Comparison of ENCODE assay signal across 1 cellular context in genomic region chr15:84981054-84981710, GRCh38.
TF ChIP-seq lines count a peak whose summit lies in the region.

No MANE protein-coding gene starts in this region.

TF ChIP-seq in Ishikawa, 13 proteins besides CTCF, POLR2A, EP300 and RAD21 (continued from another document):
- TF ChIP-seq, protein P1, sequence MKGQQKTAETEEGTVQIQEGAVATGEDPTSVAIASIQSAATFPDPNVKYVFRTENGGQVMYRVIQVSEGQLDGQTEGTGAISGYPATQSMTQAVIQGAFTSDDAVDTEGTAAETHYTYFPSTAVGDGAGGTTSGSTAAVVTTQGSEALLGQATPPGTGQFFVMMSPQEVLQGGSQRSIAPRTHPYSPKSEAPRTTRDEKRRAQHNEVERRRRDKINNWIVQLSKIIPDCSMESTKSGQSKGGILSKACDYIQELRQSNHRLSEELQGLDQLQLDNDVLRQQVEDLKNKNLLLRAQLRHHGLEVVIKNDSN (IDR thresholded peaks at IDR 0.05) = peak; percentile 52; the same call in 1 of the 2 replicates
- TF ChIP-seq TAF1 (IDR thresholded peaks at IDR 0.05; ENCODE audit: low read depth) (peak; percentile 48), CREB1 (IDR thresholded peaks at IDR 0.05; ENCODE audit: low read depth) (peak; percentile 72), EGR1 (IDR thresholded peaks at IDR 0.05) (peak; percentile 67), ZBTB7A (IDR thresholded peaks at IDR 0.05; ENCODE audit: low read depth) (no peak; the same call in 1 of the 2 replicates), CEBPB (IDR thresholded peaks at IDR 0.05) (peak; percentile 24; the same call in 1 of the 2 replicates), FOXM1 (IDR thresholded peaks at IDR 0.05; ENCODE audit: borderline replicate concordance, low read depth) (no peak; the same call in 1 of the 2 replicates)
